Comparison of ENCODE assay signal across 21 cellular contexts in the genomic region with DNA sequence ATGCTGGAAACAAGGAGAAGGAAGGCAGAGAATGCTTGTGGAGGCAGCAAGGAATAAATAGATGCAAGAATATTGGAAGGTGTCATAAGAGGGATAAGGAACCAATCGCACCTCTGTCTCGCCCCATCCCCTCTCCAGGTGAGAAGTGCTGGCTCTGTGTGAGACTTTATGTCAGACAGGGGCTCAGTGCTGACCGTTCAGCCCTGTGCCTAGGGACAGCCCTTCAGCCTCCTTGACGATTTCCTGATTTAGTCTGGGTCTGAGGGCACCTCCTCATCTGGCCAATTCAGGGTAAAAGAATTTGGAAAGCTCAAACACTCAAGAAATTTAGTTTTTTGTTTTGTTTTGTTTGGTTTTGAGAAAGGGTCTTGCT. TPM values are rescaled to one million over a fixed set of nuclear protein-coding genes. Genes with fewer than 3 reads are reported as not detected.
DNase-seq lines count a peak whose midpoint lies in the region; ATAC-seq, FAIRE-seq and TF ChIP-seq lines count a peak whose summit lies in the region.
"Had no signal": no experiment of that assay in that cellular context is flagged by ENCODE, and none has a peak within 500 bp of the region (broad histone marks: within the 10 kb centered on the region; RNA-seq: fewer than 3 reads in every experiment).

No MANE protein-coding gene starts in this region.

- no peaks in the 10 kb centered on the region for H3K36me3 Mint-ChIP-seq in brain
- H3K36me3 Mint-ChIP-seq: CD8-positive, alpha-beta T cell had no signal

- intact Hi-C loops in HepG2 (cut with micrococcal nuclease; ENCODE audit: unreplicated experiment): no loop called here
- intact Hi-C loops in sciatic nerve (cut with DNase I): no loop called here

- FAIRE-seq in HepG2 (lab: Jason Lieb, UNC): no peak
- FAIRE-seq: A549 had no signal

- no peak for TF ChIP-seq RAD21 in HepG2 (CRISPR knock-in tag; IDR thresholded peaks at IDR 0.05)

- H3K4me2 ChIP-seq in HepG2 (ENCODE audit: low read depth, low read length): peak overlapping the region; percentile 65
- H3K4me2 ChIP-seq: A549 had no signal

- 33% methylated on average over 4 of the region's 4 CpGs for WGBS in HepG2 (ENCODE audit: low lambda C conversion rate)

- peak; percentile 15 for ATAC-seq in HepG2
- ATAC-seq in sciatic nerve: peak; percentile 8
- ATAC-seq: activated T-cell treated with anti-CD3 and anti-CD28 coated beads, Interleukin-2, amount 50 U/mL, for 72 hours; CD8-positive, alpha-beta T cell; Panc1 had no signal

- H3K9me3 Mint-ChIP-seq in brain: no peaks in the 10 kb centered on the region
- H3K9me3 Mint-ChIP-seq: activated CD4-positive, alpha-beta memory T cell treated with anti-CD3 and anti-CD28 coated beads, Interleukin-2, amount 10 ng/mL, durations not matched to agents 7 days and 5 days; activated T-cell treated with anti-CD3 and anti-CD28 coated beads, Interleukin-2, amount 50 U/mL, for 72 hours; CD8-positive, alpha-beta T cell; central memory CD8-positive, alpha-beta T cell had no signal

- in situ Hi-C loops in HepG2 (cut with HindIII; ENCODE audit: extremely low pct_ligation_motif_present, low pct_unique_long_range_greater_than_20kb) (no loop called here), ACHN (cut with HindIII; ENCODE audit: low pct_ligation_motif_present, low pct_unique_long_range_greater_than_20kb, low sequenced_read_pairs) (no loop called here)

- no peaks in the 10 kb centered on the region for H3K9me3 ChIP-seq in HepG2 (ENCODE audit: low read length)
- H3K9me3 ChIP-seq: A549 had no signal

- H3K4me3 Mint-ChIP-seq in brain: peak overlapping the region in 2 of 5 experiments; percentile 21 to 43
- H3K4me3 Mint-ChIP-seq: activated CD4-positive, alpha-beta memory T cell treated with anti-CD3 and anti-CD28 coated beads, Interleukin-2, amount 10 ng/mL, durations not matched to agents 7 days and 5 days; activated T-cell treated with anti-CD3 and anti-CD28 coated beads, Interleukin-2, amount 50 U/mL, for 72 hours; CD8-positive, alpha-beta T cell; central memory CD8-positive, alpha-beta T cell had no signal

- no peaks in the 10 kb centered on the region for H3K79me2 ChIP-seq in ACC112 (ENCODE audit: control insufficient read depth, insufficient read depth, low read length, unreplicated experiment)
- no peaks in the 10 kb centered on the region for H3K79me2 ChIP-seq in HepG2 (ENCODE audit: insufficient read depth, low read length)

- POLR2A ChIA-PET in HepG2 (lab: Yijun Ruan, JAX): no interaction called here

- no peak for TF ChIP-seq CTCF in brain (conservative IDR thresholded peaks at IDR 0.05)
- TF ChIP-seq CTCF in HepG2 (CRISPR knock-in tag; IDR thresholded peaks at IDR 0.05): no peak

- H4K20me1 ChIP-seq in HepG2 (ENCODE audit: insufficient read depth, low read length): no peaks in the 10 kb centered on the region

- no peak overlapping the region for H2AFZ ChIP-seq in ACC112 (ENCODE audit: low read length, unreplicated experiment)
- H2AFZ ChIP-seq in HepG2 (ENCODE audit: low read length): no peak overlapping the region

- peaks cover 53% of the 10 kb centered on the region for H3K27me3 ChIP-seq in ACC112 (ENCODE audit: insufficient read depth, low read length)
- peaks cover 2 to 25% of the 10 kb centered on the region in 2 experiments; a peak in 2 of 5 replicates for H3K27me3 ChIP-seq in HepG2 (ENCODE audit: control insufficient read depth in 1 of 2, insufficient read depth in 2 of 2, low read length in 2 of 2)

- H3K4me3 ChIP-seq in ACC112 (ENCODE audit: low read depth, low read length): no peak overlapping the region
- peak overlapping the region in 1 of 3 experiments; percentile 60; a peak in 2 of 6 replicates for H3K4me3 ChIP-seq in HepG2 (replicated peaks in 1 of 3; ENCODE audit: insufficient read depth in 1 of 3, low read depth in 2 of 3, low read length in 3 of 3)
- H3K4me3 ChIP-seq: A549 had no signal

- no TSS peak for BruUV-seq in HepG2 (replicated peaks; lab: Mats Ljungman, UMichigan)

- H3K27ac ChIP-seq in ACC112 (ENCODE audit: low read depth, low read length) (peak overlapping the region; percentile 62), HepG2 (ENCODE audit: extremely low read length, insufficient read depth, low read length) (no peak overlapping the region)
- H3K27ac ChIP-seq: A549 had no signal

- peaks cover 40% of the 10 kb centered on the region for H3K4me1 Mint-ChIP-seq in brain
- H3K4me1 Mint-ChIP-seq: activated CD4-positive, alpha-beta memory T cell treated with anti-CD3 and anti-CD28 coated beads, Interleukin-2, amount 10 ng/mL, durations not matched to agents 7 days and 5 days; central memory CD8-positive, alpha-beta T cell had no signal

- peak overlapping the region in 3 of 5 experiments; percentile 69 to 86 (median 77) for H3K27ac Mint-ChIP-seq in brain
- H3K27ac Mint-ChIP-seq: activated CD4-positive, alpha-beta memory T cell treated with anti-CD3 and anti-CD28 coated beads, Interleukin-2, amount 10 ng/mL, durations not matched to agents 7 days and 5 days; activated T-cell treated with anti-CD3 and anti-CD28 coated beads, Interleukin-2, amount 50 U/mL, for 72 hours; CD8-positive, alpha-beta T cell had no signal

- H3K4me1 ChIP-seq in ACC112 (ENCODE audit: control insufficient read depth, insufficient read depth, low read length, unreplicated experiment) (peaks cover 22% of the 10 kb centered on the region), HepG2 (ENCODE audit: insufficient read depth, low read length) (peaks cover 29% of the 10 kb centered on the region)
- H3K4me1 ChIP-seq: A549 had no signal

- no peak overlapping the region for H3K9ac ChIP-seq in HepG2 (ENCODE audit: insufficient read depth, low read depth, low read length)

- peaks cover 7% of the 10 kb centered on the region for H3K27me3 Mint-ChIP-seq in brain

- DNase-seq in HepG2 (ENCODE audit: low spot score) (no peak), sciatic nerve (ENCODE audit: low spot score) (no peak), ACHN (no peak), NAMALWA (ENCODE audit: low spot score) (no peak)
- no peak for DNase-seq in NK-92 treated with Interleukin-12 subunit alpha and Interleukin-12 subunit beta, amount 100 ng/mL, for 24 hours (lab: John Stamatoyannopoulos, UW)
- no peak for DNase-seq in stimulated activated CD4-positive, alpha-beta T cell treated with anti-CD3 and anti-CD28 coated beads, Interleukin-15, amount 100 ng/mL, for 24 hours
- DNase-seq: activated CD4-positive, alpha-beta memory T cell treated with anti-CD3 and anti-CD28 coated beads, Interleukin-2, amount 10 ng/mL, durations not matched to agents 7 days and 5 days; activated T-cell treated with anti-CD3 and anti-CD28 coated beads, Interleukin-2, amount 50 U/mL, for 72 hours; CD8-positive, alpha-beta T cell; mesendoderm; MM.1S; NCI-H2081; NCI-H526 treated with DMSO at 0.1 percent for 48 hours; occipital lobe had no signal

- TF ChIP-seq POLR2A in HepG2 (IDR thresholded peaks at IDR 0.05; ENCODE audit: insufficient read depth in 1 of 2, low read depth in 2 of 2, low read length in 2 of 2): no peak

- TF ChIP-seq EP300 in HepG2 (IDR thresholded peaks at IDR 0.05; ENCODE audit: low read depth in 2 of 2, low read length in 2 of 2) (no peak), HepG2 (CRISPR knock-in tag; IDR thresholded peaks at IDR 0.05; ENCODE audit: borderline replicate concordance) (no peak)

- H3K36me3 ChIP-seq in ACC112 (ENCODE audit: insufficient read depth, low read length) (no peaks in the 10 kb centered on the region), HepG2 (replicated peaks in 1 of 2; ENCODE audit: control insufficient read depth in 1 of 2, insufficient read depth in 2 of 2, low read length in 2 of 2) (no peaks in the 10 kb centered on the region)

- CTCF ChIA-PET in HepG2 (lab: Yijun Ruan, JAX; ENCODE audit: low intra/inter-chr PET ratio, low total read pairs): no interaction called here

TF ChIP-seq in HepG2, 621 proteins besides CTCF, POLR2A, EP300 and RAD21:
- TF ChIP-seq MEF2D (CRISPR knock-in tag; IDR thresholded peaks at IDR 0.05) (0 out of 2 replicates have a peak, but pooled peaks have one; percentile 12), HNF4G (IDR thresholded peaks at IDR 0.05; ENCODE audit: borderline replicate concordance, low read depth, low read length) (0 out of 2 replicates have a peak, but pooled peaks have one; percentile 1), HNF4G (CRISPR knock-in tag; IDR thresholded peaks at IDR 0.05; ENCODE audit: borderline replicate concordance, low read depth) (no peak), GLI4 (CRISPR knock-in tag; IDR thresholded peaks at IDR 0.05; ENCODE audit: borderline replicate concordance) (no peak)
- TF ChIP-seq, protein P1, sequence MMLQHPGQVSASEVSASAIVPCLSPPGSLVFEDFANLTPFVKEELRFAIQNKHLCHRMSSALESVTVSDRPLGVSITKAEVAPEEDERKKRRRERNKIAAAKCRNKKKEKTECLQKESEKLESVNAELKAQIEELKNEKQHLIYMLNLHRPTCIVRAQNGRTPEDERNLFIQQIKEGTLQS (CRISPR knock-in tag; IDR thresholded peaks at IDR 0.05): no peak

RNA-seq across cellular contexts. Expression of gene FAM241B, which starts 54.9 kb away (rescaled TPM):
- 33.9 TPM for polyA plus RNA-seq in brain (ENCODE audit: insufficient read depth, low read depth, low replicate concordance)
- total RNA-seq in HepG2 (2016; rRNA removed; fragmentation: Illumina TruSeq; extraction: Trizol): 1.9 and 2.0 TPM in 2 replicates
- total RNA-seq in HepG2 (2016; cell fraction: cytosol; rRNA removed; fragmentation: Illumina TruSeq; extraction: Trizol; ENCODE audit: low read depth): 1.2 and 1.6 TPM in 2 replicates
- 1.4 and 1.8 TPM in 2 replicates for total RNA-seq in HepG2 (2016; cell fraction: insoluble cytoplasmic fraction; rRNA removed; fragmentation: Illumina TruSeq; extraction: Trizol)
- 1.9 and 2.5 TPM in 2 replicates for total RNA-seq in HepG2 (2016; cell fraction: membrane; rRNA removed; fragmentation: Illumina TruSeq; extraction: Trizol)
- total RNA-seq in HepG2 (2016; cell fraction: nucleus; rRNA removed; fragmentation: Illumina TruSeq; extraction: Trizol): 2.2 and 2.3 TPM in 2 replicates
- polyA plus RNA-seq in HepG2 (2011; rRNA removed): 4.0 and 5.8 TPM in 2 replicates
- 4.4 and 5.3 TPM in 2 replicates for polyA plus RNA-seq in HepG2 (2011; cell fraction: cytosol; rRNA removed)
- 2.9 and 4.9 TPM in 2 replicates for polyA plus RNA-seq in HepG2 (2011; cell fraction: nucleus; rRNA removed)
- 2.2 and 3.5 TPM in 2 replicates for polyA plus RNA-seq in HepG2 (2012)
- polyA plus RNA-seq in HepG2 (2016; cell fraction: cytosol; fragmentation: Illumina TruSeq; extraction: Trizol; ENCODE audit: low read depth): 2.6 and 2.8 TPM in 2 replicates
- polyA plus RNA-seq in HepG2 (2016; cell fraction: insoluble cytoplasmic fraction; fragmentation: Illumina TruSeq; extraction: Trizol; ENCODE audit: low read depth): 4.5 and 5.3 TPM in 2 replicates
- polyA plus RNA-seq in HepG2 (2016; cell fraction: membrane; fragmentation: Illumina TruSeq; extraction: Trizol; ENCODE audit: low read depth): 2.9 TPM in 2 replicates
- polyA plus RNA-seq in HepG2 (2016; cell fraction: nucleus; fragmentation: Illumina TruSeq; extraction: Trizol; ENCODE audit: insufficient read depth, low read depth): 4.9 and 6.1 TPM in 2 replicates
- polyA minus RNA-seq in HepG2 (2011; rRNA and poly(A)+ RNA removed; ENCODE audit: low replicate concordance): 7.1 and 10.4 TPM in 2 replicates
- polyA minus RNA-seq in HepG2 (2011; cell fraction: cytosol; rRNA and poly(A)+ RNA removed): 0.99 TPM in 1 of 2 replicates, not detected in the other
- polyA minus RNA-seq in HepG2 (2011; cell fraction: nucleus; rRNA and poly(A)+ RNA removed): 2.6 and 4.7 TPM in 2 replicates
- 6.1 TPM for total RNA-seq in sciatic nerve
- total RNA-seq: endothelial cell of umbilical vein, skeletal muscle tissue had no signal
